Comparison of ENCODE assay signal across 17 cellular contexts in genomic region chr6:31592396-31592771, GRCh38. TPM values are rescaled to one million over a fixed set of nuclear protein-coding genes. Genes with fewer than 3 reads are reported as not detected.
DNase-seq lines count a peak whose midpoint lies in the region; ATAC-seq and TF ChIP-seq lines count a peak whose summit lies in the region.
"Had no signal": no experiment of that assay in that cellular context is flagged by ENCODE, and none has a peak within 500 bp of the region (broad histone marks: within the 10 kb centered on the region; RNA-seq: fewer than 3 reads in every experiment).

No MANE protein-coding gene starts in this region.

- no peak for TF ChIP-seq CTCF in PC-3 (conservative IDR thresholded peaks at IDR 0.05; ENCODE audit: low read depth, low read length)

- no peaks in the 10 kb centered on the region for H3K9me3 Mint-ChIP-seq in activated naive CD4-positive, alpha-beta T cell treated with anti-CD3 and anti-CD28 coated beads, Interleukin-2, amount 50 U/mL, for 24 hours

- H3K27me3 Mint-ChIP-seq in activated naive CD4-positive, alpha-beta T cell treated with anti-CD3 and anti-CD28 coated beads, Interleukin-2, amount 50 U/mL, for 24 hours = no peaks in the 10 kb centered on the region
- no peaks in the 10 kb centered on the region for H3K27me3 Mint-ChIP-seq in T-helper 17 cell

- H3K27me3 ChIP-seq in thymus (ENCODE audit: control insufficient read depth, insufficient read depth) = no peaks in the 10 kb centered on the region
- no peaks in the 10 kb centered on the region for H3K27me3 ChIP-seq in PC-3 (ENCODE audit: low read length)
- H3K27me3 ChIP-seq: right lobe of liver, SJSA1 had no signal

- H3K27ac Mint-ChIP-seq in activated naive CD4-positive, alpha-beta T cell treated with anti-CD3 and anti-CD28 coated beads, Interleukin-2, amount 50 U/mL, for 24 hours = peak overlapping the region; percentile 84
- peak overlapping the region; percentile 75 for H3K27ac Mint-ChIP-seq in T-helper 17 cell

- intact Hi-C loops in PC-3 (cut with micrococcal nuclease) = no loop called here

- peaks cover 2% of the 10 kb centered on the region for H3K36me3 Mint-ChIP-seq in activated naive CD4-positive, alpha-beta T cell treated with anti-CD3 and anti-CD28 coated beads, Interleukin-2, amount 50 U/mL, for 24 hours
- H3K36me3 Mint-ChIP-seq in T-helper 17 cell (ENCODE audit: low read depth) = peaks cover 4% of the 10 kb centered on the region

- ATAC-seq in T-helper 17 cell (peak; percentile 5), esophagus mucosa (peak; percentile 32), PC-3 (no peak)

- H3K9me2 ChIP-seq in PC-3 (replicated peaks; ENCODE audit: low read length) = no peaks in the 10 kb centered on the region

- no peaks in the 10 kb centered on the region for H3K36me3 ChIP-seq in thymus (ENCODE audit: control insufficient read depth, insufficient read depth)
- H3K36me3 ChIP-seq in PC-3 (ENCODE audit: low read depth, low read length) = no peaks in the 10 kb centered on the region
- H3K36me3 ChIP-seq: lower lobe of right lung, right lobe of liver, SJSA1 had no signal

- no peak overlapping the region for H3K4me3 ChIP-seq in thymus (ENCODE audit: low read length)
- no peak overlapping the region for H3K4me3 ChIP-seq in PC-3 (ENCODE audit: low read length)
- H3K4me3 ChIP-seq: GM23248, lower lobe of right lung, right lobe of liver, SJSA1 had no signal

- H3K9ac ChIP-seq in PC-3 (ENCODE audit: low read length) = no peak overlapping the region
- H3K9ac ChIP-seq: GM23248 had no signal

- H4K20me1 ChIP-seq in PC-3 (ENCODE audit: low read length) = no peaks in the 10 kb centered on the region

- H3K4me1 ChIP-seq in thymus (ENCODE audit: control insufficient read depth, insufficient read depth, low read length) (peaks cover 26% of the 10 kb centered on the region), PC-3 (ENCODE audit: insufficient read depth, low read length) (no peaks in the 10 kb centered on the region)
- H3K4me1 ChIP-seq: lower lobe of right lung, right lobe of liver, SJSA1 had no signal

- H3K9me3 ChIP-seq in T-helper 17 cell (ENCODE audit: control insufficient read depth, low read length, poor library complexity, severe bottlenecking) = no peaks in the 10 kb centered on the region
- no peaks in the 10 kb centered on the region for H3K9me3 ChIP-seq in thymus (ENCODE audit: control insufficient read depth)
- H3K9me3 ChIP-seq in PC-3 (ENCODE audit: low read length) = no peaks in the 10 kb centered on the region
- H3K9me3 ChIP-seq: lower lobe of right lung, right lobe of liver, SJSA1 had no signal

- BruUV-seq in PC-3 (replicated peaks; lab: Mats Ljungman, UMichigan) = no TSS peak

- peaks cover 61% of the 10 kb centered on the region for H3K4me1 Mint-ChIP-seq in activated naive CD4-positive, alpha-beta T cell treated with anti-CD3 and anti-CD28 coated beads, Interleukin-2, amount 50 U/mL, for 24 hours
- peaks cover 39% of the 10 kb centered on the region for H3K4me1 Mint-ChIP-seq in T-helper 17 cell

- no peak overlapping the region for H3K4me2 ChIP-seq in PC-3 (ENCODE audit: low read length)

- WGBS in thymus = 96% methylated on average over 7 of the region's 7 CpGs

- no peak for DNase-seq in activated naive CD4-positive, alpha-beta T cell (lab: John Stamatoyannopoulos, UW)
- no peak for DNase-seq in T-helper 17 cell
- no peak for DNase-seq in SW 1271 (lab: John Stamatoyannopoulos, UW)
- no peak for DNase-seq in NCI-H187 treated with DMSO at 0.1 percent for 48 hours (lab: John Stamatoyannopoulos, UW)
- no peak for DNase-seq in PC-3
- DNase-seq: amygdala, cerebellar nuclear complex, GM23248, lower lobe of right lung, NCI-H1048, right lobe of liver had no signal

- H3K27ac ChIP-seq in thymus (ENCODE audit: low read depth) = peak overlapping the region; percentile 36
- H3K27ac ChIP-seq in PC-3 (ENCODE audit: low read length) = no peak overlapping the region
- H3K27ac ChIP-seq: GM23248, lower lobe of right lung, right lobe of liver, SJSA1 had no signal

- H3K4me3 Mint-ChIP-seq in activated naive CD4-positive, alpha-beta T cell treated with anti-CD3 and anti-CD28 coated beads, Interleukin-2, amount 50 U/mL, for 24 hours = peak overlapping the region; percentile 68
- peak overlapping the region; percentile 71 for H3K4me3 Mint-ChIP-seq in T-helper 17 cell

- H3K79me2 ChIP-seq in PC-3 (ENCODE audit: low read length) = no peaks in the 10 kb centered on the region

- H2AFZ ChIP-seq in PC-3 (ENCODE audit: low read length) = no peak overlapping the region
- H2AFZ ChIP-seq: GM23248 had no signal

- H3F3A ChIP-seq in PC-3 (ENCODE audit: low read length, unreplicated experiment) = no peaks in the 10 kb centered on the region

- POLR2A ChIA-PET in PC-3 (lab: Charles Lee; ENCODE audit: unreplicated experiment) = interaction anchor here (0.5 kb wide), 1 partner anchor 72 kb away, joined by 5 read pairs; the partner anchor contains the start of gene GPANK1

- CTCF ChIA-PET in PC-3 (lab: Charles Lee) = no interaction called here

RNA-seq across cellular contexts. Expression of gene NCR3, which starts 0.4 kb away (rescaled TPM):
- total RNA-seq in T-helper 17 cell (1 to 10 TPM; 5.7 to 8.2 TPM), esophagus mucosa (0.28 TPM), PC-3 (2014; rRNA removed) (0.26 TPM in 1 of 2 replicates, not detected in the other)
- polyA plus RNA-seq in thymus = 2.4 TPM
- total RNA-seq: frontal cortex, GM23248, SJSA1, urinary bladder had no signal
- polyA plus RNA-seq: GM23248 had no signal

RNA-seq across cellular contexts. Expression of gene LST1, which starts 6.3 kb away (rescaled TPM):
- total RNA-seq in T-helper 17 cell (10 to 100 TPM; 30.6 to 42.6 TPM), esophagus mucosa (2.4 TPM), PC-3 (2014; rRNA removed) (not detected in 2 replicates)
- polyA plus RNA-seq in thymus = 32.4 TPM
- total RNA-seq: GM23248, SJSA1 had no signal
- polyA plus RNA-seq: GM23248 had no signal

RNA-seq across cellular contexts. Expression of gene LTB, which starts 10.2 kb away (rescaled TPM):
- 100 to 1,000 TPM; 791 to 891 TPM for total RNA-seq in T-helper 17 cell
- 1.1 TPM for total RNA-seq in esophagus mucosa
- 128 TPM for polyA plus RNA-seq in thymus
- total RNA-seq in PC-3 (2014; rRNA removed) = 1.5 TPM in 1 of 2 replicates, not detected in the other
- total RNA-seq: frontal cortex, GM23248, SJSA1 had no signal
- polyA plus RNA-seq: GM23248 had no signal

RNA-seq across cellular contexts. Expression of gene TNF, which starts 17.0 kb away (rescaled TPM):
- total RNA-seq in T-helper 17 cell = 10 to 100 TPM; 28.9 to 33.6 TPM
- 0.24 TPM for total RNA-seq in esophagus mucosa
- 1.4 TPM for polyA plus RNA-seq in thymus
- not detected in 2 replicates for total RNA-seq in PC-3 (2014; rRNA removed)
- total RNA-seq: frontal cortex, GM23248, SJSA1, urinary bladder had no signal

RNA-seq across cellular contexts. Expression of gene LTA, which starts 20.3 kb away (rescaled TPM):
- 10 to 100 TPM; 19.9 to 26.0 TPM for total RNA-seq in T-helper 17 cell
- total RNA-seq in esophagus mucosa = not detected
- 2.2 TPM for polyA plus RNA-seq in thymus
- total RNA-seq in PC-3 (2014; rRNA removed) = not detected in 2 replicates
- total RNA-seq: frontal cortex, GM23248, lower lobe of right lung, SJSA1, urinary bladder had no signal
- polyA plus RNA-seq: GM23248 had no signal

Comparison
In these comparisons a context has a peak if more than half of its experiments do, and no peak if none do; other contexts are left out.
1. RNA of gene LTB, which starts 10.2 kb away (total RNA-seq): 791 to 891 TPM in T-helper 17 cell; 1.5 TPM in PC-3 and 1.1 TPM in esophagus mucosa (single experiment); every median in the first group is over 100 times any median in the second.